ENCODE assay signal across 15 cellular contexts in the genomic region with DNA sequence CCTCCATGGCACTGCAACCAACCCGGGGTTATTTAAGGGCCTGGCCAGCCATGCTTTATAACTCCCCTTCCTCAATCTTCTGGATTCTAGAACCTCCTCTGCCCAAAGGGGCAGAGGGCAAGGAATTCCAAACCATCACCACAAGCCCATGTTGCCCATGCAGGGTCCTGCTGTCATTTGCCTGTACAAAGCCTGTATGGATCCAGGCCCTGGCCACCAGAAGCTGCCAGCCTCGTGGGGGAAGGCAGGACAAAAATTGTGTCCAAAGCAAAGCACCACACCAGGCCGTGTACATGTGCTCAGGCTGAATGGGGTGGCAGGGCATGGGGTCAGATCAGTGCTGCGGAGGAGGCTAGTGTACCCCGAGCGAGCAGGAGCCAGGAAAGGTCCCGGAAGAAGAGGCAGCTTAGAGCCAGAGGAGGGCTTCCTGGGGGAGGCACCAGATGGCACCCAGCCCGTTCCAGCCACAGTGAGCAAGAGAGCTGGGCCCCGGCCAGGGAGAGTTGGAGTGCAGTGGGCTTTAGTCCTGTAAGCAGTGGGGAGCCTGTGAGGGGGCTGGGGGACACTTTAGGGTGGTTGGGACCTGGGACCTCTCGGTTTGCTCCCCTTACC. TPM values are rescaled to one million over a fixed set of nuclear protein-coding genes. Genes with fewer than 3 reads are reported as not detected.
DNase-seq lines count a peak whose midpoint lies in the region; ATAC-seq, FAIRE-seq and TF ChIP-seq lines count a peak whose summit lies in the region.
"Had no signal": no experiment of that assay in that cellular context is flagged by ENCODE, and none has a peak within 500 bp of the region (broad histone marks: within the 10 kb centered on the region; RNA-seq: fewer than 3 reads in every experiment).

No MANE protein-coding gene starts in this region.

- H3K9me3 ChIP-seq in esophagus muscularis mucosa (no peaks in the 10 kb centered on the region), prostate gland (no peaks in the 10 kb centered on the region), trophoblast cell (ENCODE audit: insufficient read depth, low read depth, low read length) (peaks cover 2% of the 10 kb centered on the region)
- H3K9me3 ChIP-seq: mucosa of descending colon had no signal

- no peak overlapping the region for H4K91ac ChIP-seq in trophoblast cell (ENCODE audit: low read depth, low read length)

- no peak for TF ChIP-seq CTCF in esophagus muscularis mucosa (IDR thresholded peaks at IDR 0.05)
- TF ChIP-seq CTCF in prostate gland (IDR thresholded peaks at IDR 0.05) = no peak

- H4K8ac ChIP-seq in trophoblast cell (ENCODE audit: low read depth, low read length) = no peak overlapping the region

- H2BK12ac ChIP-seq in trophoblast cell (ENCODE audit: low read length) = no peak overlapping the region

- H3K4me1 ChIP-seq in esophagus muscularis mucosa = peaks cover 95 to 100% (median 99%) of the 10 kb centered on the region in 4 donors
- H3K4me1 ChIP-seq in prostate gland (replicated peaks) = peaks cover 42% of the 10 kb centered on the region
- H3K4me1 ChIP-seq in trophoblast cell (ENCODE audit: control insufficient read depth in 1 of 2, insufficient read depth in 2 of 2, low read length in 2 of 2) = peaks cover 18 to 23% of the 10 kb centered on the region in 2 experiments

- no peak overlapping the region for H3K4me3 Mint-ChIP-seq in stimulated activated naive CD8-positive, alpha-beta T cell treated with anti-CD3 and anti-CD28 coated beads, Interleukin-15, Interleukin-2, amounts not matched to agents 100 ng/mL and 50 ng/mL, for 24 hours
- H3K4me3 Mint-ChIP-seq: activated T-helper 1 cell treated with anti-CD3 and anti-CD28 coated beads, Interleukin-12 subunit alpha, Interleukin-12 subunit beta, Interleukin-2, Interleukin-4 antibody, amounts not matched to agents 30 ng/mL and 10 ng/mL and 1 ng/mL, durations not matched to agents 14 hours and 24 hours and 36 hours; brain had no signal

- H3K36me3 ChIP-seq in esophagus muscularis mucosa (peaks cover 46 to 100% (median 94%) of the 10 kb centered on the region in 4 donors), prostate gland (peaks cover 4 to 12% of the 10 kb centered on the region in 2 donors), trophoblast cell (ENCODE audit: control insufficient read depth in 1 of 2, insufficient read depth in 2 of 2, low read length in 2 of 2) (peaks cover 100% of the 10 kb centered on the region in 2 experiments)

- H3K4ac ChIP-seq in trophoblast cell (ENCODE audit: low read depth, low read length) = no peak overlapping the region

- H4K12ac ChIP-seq in trophoblast cell (ENCODE audit: low read depth, low read length) = no peak overlapping the region

- TF ChIP-seq POLR2A in esophagus muscularis mucosa (IDR thresholded peaks at IDR 0.05; ENCODE audit: low read depth) (no peak), prostate gland (IDR thresholded peaks at IDR 0.05) (no peak)

- WGBS in esophagus muscularis mucosa = 59% methylated on average over 10 of the region's 10 CpGs
- WGBS in prostate gland = 77% methylated on average over 10 of the region's 10 CpGs
- WGBS in trophoblast cell (ENCODE audit: extremely low coverage, insufficient coverage, insufficient read length) = no CpG with 5 or more reads among the region's 10 CpGs

- no peak overlapping the region for H3K23ac ChIP-seq in trophoblast cell (ENCODE audit: low read length)

- DNase-seq in stimulated activated naive CD8-positive, alpha-beta T cell treated with anti-CD3 and anti-CD28 coated beads, Interleukin-15, Interleukin-2, amounts not matched to agents 100 U/mL and 50 U/mL, for 24 hours = no peak
- DNase-seq in esophagus muscularis mucosa (ENCODE audit: extremely low spot score) (no peak), prostate gland (ENCODE audit: low spot score) (no peak), RCC 7860 (ENCODE audit: low spot score) (no peak), trophoblast cell (no peak)
- DNase-seq: DND-41, mucosa of descending colon, SW 1271 had no signal

- no peak overlapping the region for H3K9ac ChIP-seq in trophoblast cell (ENCODE audit: low read length)

- no peak overlapping the region for H3K18ac ChIP-seq in trophoblast cell (ENCODE audit: low read length)

- peaks cover 7% of the 10 kb centered on the region for H3K79me1 ChIP-seq in trophoblast cell (ENCODE audit: low read length)

- H3K9me3 Mint-ChIP-seq in stimulated activated naive CD8-positive, alpha-beta T cell treated with anti-CD3 and anti-CD28 coated beads, Interleukin-15, Interleukin-2, amounts not matched to agents 100 ng/mL and 50 ng/mL, for 24 hours = no peaks in the 10 kb centered on the region
- H3K9me3 Mint-ChIP-seq: activated T-helper 1 cell treated with anti-CD3 and anti-CD28 coated beads, Interleukin-12 subunit alpha, Interleukin-12 subunit beta, Interleukin-2, Interleukin-4 antibody, amounts not matched to agents 30 ng/mL and 10 ng/mL and 1 ng/mL, durations not matched to agents 14 hours and 24 hours and 36 hours; brain had no signal

- intact Hi-C loops in esophagus muscularis mucosa (cut with DNase I) = no loop called here
- intact Hi-C loops in prostate gland (cut with DNase I) = no loop called here

- ATAC-seq in stimulated activated naive CD8-positive, alpha-beta T cell treated with anti-CD3 and anti-CD28 coated beads, Interleukin-15, Interleukin-2, amounts not matched to agents 100 U/mL and 50 U/mL, for 24 hours = no peak
- no peak for ATAC-seq in HG02840 (IDR thresholded peaks at IDR 0.05; ENCODE audit: low FRiP score, unreplicated experiment)
- no peak for ATAC-seq in GM18520 (IDR thresholded peaks at IDR 0.05; ENCODE audit: unreplicated experiment)
- ATAC-seq: activated CD4-positive, CD25-positive, alpha-beta regulatory T cell treated with anti-CD3 and anti-CD28 coated beads, Interleukin-2, amount 50 U/mL, for 24 hours; GM12878 had no signal

- H3K36me3 Mint-ChIP-seq in stimulated activated naive CD8-positive, alpha-beta T cell treated with anti-CD3 and anti-CD28 coated beads, Interleukin-15, Interleukin-2, amounts not matched to agents 100 ng/mL and 50 ng/mL, for 24 hours (ENCODE audit: low read depth) = peaks cover 40% of the 10 kb centered on the region

- H2AFZ ChIP-seq in trophoblast cell (ENCODE audit: insufficient read depth, low read length, poor library complexity) = no peak overlapping the region

- no peaks in the 10 kb centered on the region for H3K4me1 Mint-ChIP-seq in stimulated activated naive CD8-positive, alpha-beta T cell treated with anti-CD3 and anti-CD28 coated beads, Interleukin-15, Interleukin-2, amounts not matched to agents 100 ng/mL and 50 ng/mL, for 24 hours (ENCODE audit: low read depth)

- no peak overlapping the region for H2BK120ac ChIP-seq in trophoblast cell (ENCODE audit: insufficient read depth, low read length, poor library complexity)

- H3K4me2 ChIP-seq in trophoblast cell (ENCODE audit: low read length) = no peak overlapping the region

- H3K27me3 Mint-ChIP-seq in stimulated activated naive CD8-positive, alpha-beta T cell treated with anti-CD3 and anti-CD28 coated beads, Interleukin-15, Interleukin-2, amounts not matched to agents 100 ng/mL and 50 ng/mL, for 24 hours = no peaks in the 10 kb centered on the region
- H3K27me3 Mint-ChIP-seq: brain had no signal

- H3K79me2 ChIP-seq in trophoblast cell (ENCODE audit: control insufficient read depth, insufficient read depth, low read length, poor library complexity) = no peaks in the 10 kb centered on the region

- no peak overlapping the region for H2BK5ac ChIP-seq in trophoblast cell (ENCODE audit: low read depth, low read length, poor library complexity)

- H3K27ac Mint-ChIP-seq in stimulated activated naive CD8-positive, alpha-beta T cell treated with anti-CD3 and anti-CD28 coated beads, Interleukin-15, Interleukin-2, amounts not matched to agents 100 ng/mL and 50 ng/mL, for 24 hours = peak overlapping the region; percentile 21
- H3K27ac Mint-ChIP-seq: activated T-helper 1 cell treated with anti-CD3 and anti-CD28 coated beads, Interleukin-12 subunit alpha, Interleukin-12 subunit beta, Interleukin-2, Interleukin-4 antibody, amounts not matched to agents 30 ng/mL and 10 ng/mL and 1 ng/mL, durations not matched to agents 14 hours and 24 hours and 36 hours had no signal

- FAIRE-seq in RCC 7860 (lab: Jason Lieb, UNC) = no peak
- FAIRE-seq: GM12878 had no signal

- no peak overlapping the region for H3K4me3 ChIP-seq in esophagus muscularis mucosa
- H3K4me3 ChIP-seq in prostate gland = no peak overlapping the region
- H3K4me3 ChIP-seq in trophoblast cell (ENCODE audit: low read depth, low read length) = no peak overlapping the region
- H3K4me3 ChIP-seq: GM12878, mucosa of descending colon had no signal

- no peak overlapping the region for H3K14ac ChIP-seq in trophoblast cell (ENCODE audit: low read length)

- H3K27ac ChIP-seq in esophagus muscularis mucosa (replicated peaks in 1 of 4) (peak overlapping the region; percentile 92 to 98 (median 96)), prostate gland (peak overlapping the region; percentile 74 to 77), trophoblast cell (ENCODE audit: low read depth, low read length) (no peak overlapping the region)

- H3K27me3 ChIP-seq in esophagus muscularis mucosa = no peaks in the 10 kb centered on the region
- H3K27me3 ChIP-seq in prostate gland (replicated peaks; ENCODE audit: insufficient read depth) = no peaks in the 10 kb centered on the region
- no peaks in the 10 kb centered on the region for H3K27me3 ChIP-seq in trophoblast cell (ENCODE audit: insufficient read depth, low read length)

- no peak for TF ChIP-seq EP300 in esophagus muscularis mucosa (IDR thresholded peaks at IDR 0.05)

- no peak overlapping the region for H2AK5ac ChIP-seq in trophoblast cell (ENCODE audit: low read length)

RNA-seq across cellular contexts. Expression of a gene that starts 35.8 kb away (rescaled TPM):
- total RNA-seq in esophagus muscularis mucosa (1 to 10 TPM in 3 of 4 donors, under 1 TPM in 1; 0.83 to 2.1 (median 1.6) TPM), prostate gland (1 to 10 TPM; 2.3 to 6.0 TPM)
- 11.0 and 11.5 TPM in 2 replicates for polyA plus RNA-seq in trophoblast cell (2013)
